In the genomic region with DNA sequence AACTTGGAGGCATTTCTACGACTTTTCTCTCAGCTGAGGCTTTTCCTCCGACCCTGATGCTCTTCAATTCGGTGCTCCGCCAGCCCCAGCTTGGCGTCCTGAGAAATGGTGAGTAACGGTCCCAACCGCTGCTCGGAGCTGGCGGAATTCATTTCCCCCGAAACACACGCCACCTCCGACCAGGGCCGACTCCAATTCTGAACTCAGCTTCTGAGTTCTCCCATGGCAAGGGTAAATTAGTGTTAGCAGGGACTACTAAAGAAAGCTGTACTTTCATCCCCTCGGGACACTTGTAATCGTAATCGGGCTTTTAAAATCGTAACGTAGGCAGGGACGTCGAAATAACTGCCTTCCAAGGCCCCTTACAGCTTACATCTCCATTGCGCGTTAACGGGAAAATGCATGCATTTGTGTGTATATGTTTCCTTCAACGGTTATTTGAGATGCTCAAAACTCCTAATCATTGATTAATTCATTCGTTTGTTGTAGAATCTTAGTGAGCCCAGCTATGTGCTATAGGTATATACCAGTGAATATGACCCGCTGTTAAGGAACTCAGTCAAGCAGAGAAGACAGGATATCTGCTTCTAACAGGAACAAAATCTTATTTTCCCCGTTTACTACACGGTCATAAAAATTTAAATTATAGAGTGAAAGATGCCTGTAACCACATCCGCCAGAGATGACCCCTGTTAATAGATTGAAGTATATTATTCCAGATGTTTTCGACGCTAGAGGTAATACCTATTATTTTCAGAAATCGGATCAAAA, we compare ENCODE assay signal across 8 cellular contexts. TPM values are rescaled to one million over a fixed set of nuclear protein-coding genes. Genes with fewer than 3 reads are reported as not detected.
DNase-seq lines count a peak whose midpoint lies in the region; ATAC-seq and TF ChIP-seq lines count a peak whose summit lies in the region.

No MANE protein-coding gene starts in this region.

- H3K4me1 ChIP-seq in mononuclear cell (ENCODE audit: insufficient read depth, low read length): peaks cover 37% of the 10 kb centered on the region

- in situ Hi-C loops in astrocyte of the cerebellum (cut with HindIII; ENCODE audit: low sequenced_read_pairs): no loop called here

- H3K9me3 ChIP-seq in mononuclear cell (ENCODE audit: low read depth, low read length): no peaks in the 10 kb centered on the region

- peak; percentile 4 for DNase-seq in Daoy (ENCODE audit: low read depth)
- DNase-seq in astrocyte of the cerebellum (ENCODE audit: low read depth): no peak
- DNase-seq in activated effector memory CD4-positive, alpha-beta T cell treated with anti-CD3 and anti-CD28 coated beads, Interleukin-2, amount 50 U/mL, for 16 hours: no peak
- no peak for DNase-seq in NCI-H2081 treated with DMSO at 0.1 percent for 48 hours (lab: John Stamatoyannopoulos, UW)
- no peak for DNase-seq in stimulated activated CD4-positive, alpha-beta T cell treated with anti-CD3 and anti-CD28 coated beads, Interleukin-1b, Interleukin-23, amount 100 ng/mL, for 48 hours

- peak overlapping the region; percentile 78 for H3K4me3 ChIP-seq in astrocyte of the cerebellum (ENCODE audit: low read depth, low read length)
- peak overlapping the region; percentile 85 for H3K4me3 ChIP-seq in mononuclear cell (ENCODE audit: low read length)

- peak; percentile 15 for ATAC-seq in GM19463 (IDR thresholded peaks at IDR 0.05; ENCODE audit: unreplicated experiment)
- ATAC-seq in HG03558 (IDR thresholded peaks at IDR 0.05; ENCODE audit: extremely low read depth, unreplicated experiment): peak; percentile 4

- H3K27me3 ChIP-seq in mononuclear cell (ENCODE audit: insufficient read depth, low read length): no peaks in the 10 kb centered on the region

- no peak for TF ChIP-seq CTCF in astrocyte of the cerebellum (IDR thresholded peaks at IDR 0.05; ENCODE audit: low read depth, low read length, missing control alignments)

RNA-seq across cellular contexts. Expression of gene DTL, which starts 0.5 kb away (rescaled TPM):
- total RNA-seq in Daoy (2014; rRNA removed; shearing (Covaris generic)): 28.7 and 37.0 TPM in 2 replicates
- 0.52 TPM for total RNA-seq in mononuclear cell

RNA-seq across cellular contexts. Expression of gene INTS7, which starts 0.7 kb away (rescaled TPM):
- 26.8 and 70.7 TPM in 2 replicates for total RNA-seq in Daoy (2014; rRNA removed; shearing (Covaris generic))
- 3.8 TPM for total RNA-seq in mononuclear cell

Comparison
In these comparisons a context has a peak if more than half of its experiments do, and no peak if none do; other contexts are left out.
1. RNA of gene DTL, which starts 0.5 kb away (total RNA-seq): 28.7 to 37.0 TPM in Daoy; 0.52 TPM in mononuclear cell (single experiment); every median in the first group is over 10 times any median in the second.